In genomic region chr5:24068507-24068906, GRCh38 we compare ENCODE assay signal across 26 cellular contexts.
"Had no signal": no experiment of that assay in that cellular context is flagged by ENCODE, and none has a peak within 500 bp of the region (broad histone marks: within the 10 kb centered on the region; RNA-seq: fewer than 3 reads in every experiment).

No MANE protein-coding gene starts in this region.

- H3K36me3 Mint-ChIP-seq: neural progenitor cell; stimulated activated effector memory CD8-positive, alpha-beta T cell treated with anti-CD3 and anti-CD28 coated beads, Interleukin-12 subunit alpha, Interleukin-12 subunit beta, amount 100 ng/mL, for 72 hours; stimulated activated naive B cell treated with anti-CD40 and anti-IgM and Interleukin-4, amounts not matched to agents 10 μg/mL and 1 μg/mL and 100 μg/mL, for 72 hours had no signal

- DNase-seq: occipital lobe; ovary; psoas muscle; right cardiac atrium; right lobe of liver; sigmoid colon; small intestine; stimulated activated CD4-positive, alpha-beta T cell treated with anti-CD3 and anti-CD28 coated beads, Interleukin-15, amount 100 ng/mL, for 24 hours; stimulated activated CD4-positive, alpha-beta T cell treated with anti-CD3 and anti-CD28 coated beads, Interleukin-2, amount 100 ng/mL, for 24 hours; stimulated activated CD4-positive, alpha-beta T cell treated with anti-CD3 and anti-CD28 coated beads, Interleukin-2, amount 100 ng/mL, for 48 hours; stimulated activated CD4-positive, alpha-beta T cell treated with anti-CD3 and anti-CD28 coated beads, Interleukin-4, amount 100 ng/mL, for 24 hours; stimulated activated naive B cell treated with anti-CD40 and anti-IgM and Interleukin-4, amounts not matched to agents 10 μg/mL and 1 μg/mL and 100 μg/mL, for 72 hours; stimulated activated naive CD4-positive, alpha-beta T cell treated with Interleukin-2 at 50 U/mL for 16 hours; stomach; thyroid gland; trophoblast cell; upper lobe of left lung had no signal

- H3K4me3 Mint-ChIP-seq: nephron; neural progenitor cell; stimulated activated effector memory CD8-positive, alpha-beta T cell treated with anti-CD3 and anti-CD28 coated beads, Interleukin-12 subunit alpha, Interleukin-12 subunit beta, amount 100 ng/mL, for 72 hours; stimulated activated naive B cell treated with anti-CD40 and anti-IgM and Interleukin-4, amounts not matched to agents 10 μg/mL and 1 μg/mL and 100 μg/mL, for 72 hours; stimulated activated naive CD8-positive, alpha-beta T cell treated with anti-CD3 and anti-CD28 coated beads, Interleukin-15, Interleukin-2, amounts not matched to agents 100 ng/mL and 50 ng/mL, for 24 hours had no signal

- H2AFZ ChIP-seq: neural progenitor cell, parathyroid adenoma had no signal

- H3K4me3 ChIP-seq: neural progenitor cell, ovary, psoas muscle, right lobe of liver, sigmoid colon, stomach, thoracic aorta, thyroid gland, tibial nerve, upper lobe of left lung, vagina had no signal

- ATAC-seq: psoas muscle; right cardiac atrium; right lobe of liver; stimulated activated effector memory CD8-positive, alpha-beta T cell treated with anti-CD3 and anti-CD28 coated beads, Interleukin-12 subunit alpha, Interleukin-12 subunit beta, amount 100 ng/mL, for 72 hours; stimulated activated naive B cell treated with anti-CD40 and anti-IgM and Interleukin-4, amounts not matched to agents 10 μg/mL and 1 μg/mL and 100 μg/mL, for 72 hours had no signal

- H3K27ac Mint-ChIP-seq: nephron; neural progenitor cell; progenitor cell of endocrine pancreas; stimulated activated effector memory CD8-positive, alpha-beta T cell treated with anti-CD3 and anti-CD28 coated beads, Interleukin-12 subunit alpha, Interleukin-12 subunit beta, amount 100 ng/mL, for 72 hours; stimulated activated naive B cell treated with anti-CD40 and anti-IgM and Interleukin-4, amounts not matched to agents 10 μg/mL and 1 μg/mL and 100 μg/mL, for 72 hours; stimulated activated naive CD8-positive, alpha-beta T cell treated with anti-CD3 and anti-CD28 coated beads, Interleukin-15, Interleukin-2, amounts not matched to agents 100 ng/mL and 50 ng/mL, for 24 hours had no signal

- H3K79me2 ChIP-seq: parathyroid adenoma had no signal

- H3K36me3 ChIP-seq: neural progenitor cell, ovary, right lobe of liver, sigmoid colon, stomach, thoracic aorta, thyroid gland, tibial nerve, upper lobe of left lung, vagina had no signal

- H3K27me3 Mint-ChIP-seq: progenitor cell of endocrine pancreas; stimulated activated naive B cell treated with anti-CD40 and anti-IgM and Interleukin-4, amounts not matched to agents 10 μg/mL and 1 μg/mL and 100 μg/mL, for 72 hours; stimulated activated naive CD8-positive, alpha-beta T cell treated with anti-CD3 and anti-CD28 coated beads, Interleukin-15, Interleukin-2, amounts not matched to agents 100 ng/mL and 50 ng/mL, for 24 hours had no signal

- H3K27me3 ChIP-seq: neural progenitor cell, ovary, right lobe of liver, sigmoid colon, stomach, thyroid gland, tibial nerve, upper lobe of left lung, vagina had no signal

- H3K9me3 Mint-ChIP-seq: nephron, neural progenitor cell had no signal

- H3K27ac ChIP-seq: neural progenitor cell, ovary, parathyroid adenoma, psoas muscle, right lobe of liver, sigmoid colon, stomach, thoracic aorta, thyroid gland, tibial nerve, upper lobe of left lung, vagina had no signal

- H3K9ac ChIP-seq: neural progenitor cell, parathyroid adenoma had no signal

- H3K9me3 ChIP-seq: ovary, psoas muscle, right lobe of liver, sigmoid colon, stomach, thoracic aorta, thyroid gland, tibial nerve, upper lobe of left lung, vagina had no signal

- H3K4me1 ChIP-seq: neural progenitor cell, parathyroid adenoma, psoas muscle, right lobe of liver, sigmoid colon, thyroid gland, tibial nerve, upper lobe of left lung, vagina had no signal

- H3K4me2 ChIP-seq: neural progenitor cell had no signal

- H3K4me1 Mint-ChIP-seq: nephron; neural progenitor cell; stimulated activated effector memory CD8-positive, alpha-beta T cell treated with anti-CD3 and anti-CD28 coated beads, Interleukin-12 subunit alpha, Interleukin-12 subunit beta, amount 100 ng/mL, for 72 hours; stimulated activated naive B cell treated with anti-CD40 and anti-IgM and Interleukin-4, amounts not matched to agents 10 μg/mL and 1 μg/mL and 100 μg/mL, for 72 hours had no signal
